ENCODE assay signal across 9 cellular contexts in genomic region chr1:242525360-242525722, GRCh38. TPM values are rescaled to one million over a fixed set of nuclear protein-coding genes. Genes with fewer than 3 reads are reported as not detected.
DNase-seq lines count a peak whose midpoint lies in the region; ATAC-seq and TF ChIP-seq lines count a peak whose summit lies in the region.
"Had no signal": no experiment of that assay in that cellular context is flagged by ENCODE, and none has a peak within 500 bp of the region (broad histone marks: within the 10 kb centered on the region; RNA-seq: fewer than 3 reads in every experiment).

No MANE protein-coding gene starts in this region.

- no peak for DNase-seq in cardiac muscle cell (ENCODE audit: low read depth in 1 of 2, low spot score in 1 of 2)
- DNase-seq in cardiac septum (ENCODE audit: low spot score) = no peak
- DNase-seq in activated T-helper 2 cell treated with anti-CD3 and anti-CD28 coated beads, Interferon-gamma antibody, Interleukin-2, Interleukin-4, amounts not matched to agents 10 μg/mL and 5 μg/mL and 100 μg/mL, durations not matched to agents 14 hours and 24 hours and 36 hours (ENCODE audit: low spot score) = no peak
- DNase-seq in lower lobe of right lung = no peak
- no peak for DNase-seq in type B pancreatic cell (ENCODE audit: extremely low spot score, unreplicated experiment)
- DNase-seq in SHP77 (lab: John Stamatoyannopoulos, UW) = no peak
- no peak for DNase-seq in DMS 273 (lab: John Stamatoyannopoulos, UW; ENCODE audit: unreplicated experiment)
- DNase-seq: DND-41 had no signal

- peaks cover 45% of the 10 kb centered on the region for H3K27me3 Mint-ChIP-seq in activated T-helper 2 cell treated with anti-CD3 and anti-CD28 coated beads, Interferon-gamma antibody, Interleukin-2, Interleukin-4, amounts not matched to agents 10 μg/mL and 5 μg/mL and 100 μg/mL, durations not matched to agents 14 hours and 24 hours and 36 hours (ENCODE audit: low read depth)
- H3K27me3 Mint-ChIP-seq in type B pancreatic cell = peaks cover 63% of the 10 kb centered on the region

- H3K4me3 ChIP-seq in cardiac muscle cell (peak overlapping the region; percentile 51), lower lobe of right lung (peak overlapping the region; percentile 33)

- peaks cover 5% of the 10 kb centered on the region for H3K4me1 ChIP-seq in cardiac muscle cell (ENCODE audit: low read depth)
- peaks cover 6% of the 10 kb centered on the region for H3K4me1 ChIP-seq in lower lobe of right lung

- H3K36me3 Mint-ChIP-seq in activated T-helper 2 cell treated with anti-CD3 and anti-CD28 coated beads, Interferon-gamma antibody, Interleukin-2, Interleukin-4, amounts not matched to agents 10 μg/mL and 5 μg/mL and 100 μg/mL, durations not matched to agents 14 hours and 24 hours and 36 hours (ENCODE audit: low read depth) = no peaks in the 10 kb centered on the region
- no peaks in the 10 kb centered on the region for H3K36me3 Mint-ChIP-seq in type B pancreatic cell

- no peaks in the 10 kb centered on the region for H3K4me1 Mint-ChIP-seq in activated T-helper 2 cell treated with anti-CD3 and anti-CD28 coated beads, Interferon-gamma antibody, Interleukin-2, Interleukin-4, amounts not matched to agents 10 μg/mL and 5 μg/mL and 100 μg/mL, durations not matched to agents 14 hours and 24 hours and 36 hours (ENCODE audit: low read depth)
- H3K4me1 Mint-ChIP-seq in type B pancreatic cell (ENCODE audit: unreplicated experiment) = peaks cover 6% of the 10 kb centered on the region

- no peak for ATAC-seq in lower lobe of right lung
- ATAC-seq in GM21786 (IDR thresholded peaks at IDR 0.05; ENCODE audit: unreplicated experiment) = no peak

- no peak for TF ChIP-seq CTCF in cardiac muscle cell (IDR thresholded peaks at IDR 0.05; ENCODE audit: low read depth, low read length)
- no peak for TF ChIP-seq CTCF in lower lobe of right lung (IDR thresholded peaks at IDR 0.05)
- TF ChIP-seq CTCF in type B pancreatic cell (conservative IDR thresholded peaks at IDR 0.05) = no peak

- H3K4me3 Mint-ChIP-seq in activated T-helper 2 cell treated with anti-CD3 and anti-CD28 coated beads, Interferon-gamma antibody, Interleukin-2, Interleukin-4, amounts not matched to agents 10 μg/mL and 5 μg/mL and 100 μg/mL, durations not matched to agents 14 hours and 24 hours and 36 hours (ENCODE audit: low read depth) = peak overlapping the region; percentile 57
- peak overlapping the region; percentile 79 for H3K4me3 Mint-ChIP-seq in type B pancreatic cell

- H3K27ac ChIP-seq in cardiac muscle cell (no peak overlapping the region), lower lobe of right lung (no peak overlapping the region)

- H3K9me3 ChIP-seq in cardiac muscle cell (ENCODE audit: low read depth) (no peaks in the 10 kb centered on the region), lower lobe of right lung (no peaks in the 10 kb centered on the region)

- intact Hi-C loops in cardiac septum (cut with DNase I) (no loop called here), lower lobe of right lung (cut with DNase I) (no loop called here)
- intact Hi-C loops in activated T-helper 2 cell treated with anti-CD3 and anti-CD28 coated beads, Interferon-gamma antibody, Interleukin-2, Interleukin-4, amounts not matched to agents 10 μg/mL and 5 μg/mL and 100 μg/mL, durations not matched to agents 14 hours and 24 hours and 36 hours (cut with micrococcal nuclease) = no loop called here

- H3K36me3 ChIP-seq in cardiac muscle cell (no peaks in the 10 kb centered on the region), lower lobe of right lung (no peaks in the 10 kb centered on the region)

- no peaks in the 10 kb centered on the region for H3K9me3 Mint-ChIP-seq in activated T-helper 2 cell treated with anti-CD3 and anti-CD28 coated beads, Interferon-gamma antibody, Interleukin-2, Interleukin-4, amounts not matched to agents 10 μg/mL and 5 μg/mL and 100 μg/mL, durations not matched to agents 14 hours and 24 hours and 36 hours
- no peaks in the 10 kb centered on the region for H3K9me3 Mint-ChIP-seq in type B pancreatic cell

- no peak overlapping the region for H3K27ac Mint-ChIP-seq in activated T-helper 2 cell treated with anti-CD3 and anti-CD28 coated beads, Interferon-gamma antibody, Interleukin-2, Interleukin-4, amounts not matched to agents 10 μg/mL and 5 μg/mL and 100 μg/mL, durations not matched to agents 14 hours and 24 hours and 36 hours
- H3K27ac Mint-ChIP-seq in type B pancreatic cell = no peak overlapping the region

- H3K27me3 ChIP-seq in cardiac muscle cell (peaks cover 74% of the 10 kb centered on the region), lower lobe of right lung (ENCODE audit: low read depth) (peaks cover 39% of the 10 kb centered on the region)

RNA-seq across cellular contexts. Expression of gene PLD5, which starts 0.8 kb away (rescaled TPM):
- total RNA-seq in cardiac muscle cell (0.03 and 0.18 TPM in 2 replicates), cardiac septum (0.24 TPM), lower lobe of right lung (0.21 TPM), type B pancreatic cell (ENCODE audit: low replicate concordance) (2.6 and 6.9 TPM in 2 replicates)
- polyA plus RNA-seq in cardiac muscle cell = 0.06 and 0.21 TPM in 2 replicates
- total RNA-seq in activated T-helper 2 cell treated with anti-CD3 and anti-CD28 coated beads, Interferon-gamma antibody, Interleukin-2, Interleukin-4, amounts not matched to agents 10 μg/mL and 5 μg/mL and 100 μg/mL, durations not matched to agents 14 hours and 24 hours and 36 hours = not detected in 2 replicates
